In the genomic region with DNA sequence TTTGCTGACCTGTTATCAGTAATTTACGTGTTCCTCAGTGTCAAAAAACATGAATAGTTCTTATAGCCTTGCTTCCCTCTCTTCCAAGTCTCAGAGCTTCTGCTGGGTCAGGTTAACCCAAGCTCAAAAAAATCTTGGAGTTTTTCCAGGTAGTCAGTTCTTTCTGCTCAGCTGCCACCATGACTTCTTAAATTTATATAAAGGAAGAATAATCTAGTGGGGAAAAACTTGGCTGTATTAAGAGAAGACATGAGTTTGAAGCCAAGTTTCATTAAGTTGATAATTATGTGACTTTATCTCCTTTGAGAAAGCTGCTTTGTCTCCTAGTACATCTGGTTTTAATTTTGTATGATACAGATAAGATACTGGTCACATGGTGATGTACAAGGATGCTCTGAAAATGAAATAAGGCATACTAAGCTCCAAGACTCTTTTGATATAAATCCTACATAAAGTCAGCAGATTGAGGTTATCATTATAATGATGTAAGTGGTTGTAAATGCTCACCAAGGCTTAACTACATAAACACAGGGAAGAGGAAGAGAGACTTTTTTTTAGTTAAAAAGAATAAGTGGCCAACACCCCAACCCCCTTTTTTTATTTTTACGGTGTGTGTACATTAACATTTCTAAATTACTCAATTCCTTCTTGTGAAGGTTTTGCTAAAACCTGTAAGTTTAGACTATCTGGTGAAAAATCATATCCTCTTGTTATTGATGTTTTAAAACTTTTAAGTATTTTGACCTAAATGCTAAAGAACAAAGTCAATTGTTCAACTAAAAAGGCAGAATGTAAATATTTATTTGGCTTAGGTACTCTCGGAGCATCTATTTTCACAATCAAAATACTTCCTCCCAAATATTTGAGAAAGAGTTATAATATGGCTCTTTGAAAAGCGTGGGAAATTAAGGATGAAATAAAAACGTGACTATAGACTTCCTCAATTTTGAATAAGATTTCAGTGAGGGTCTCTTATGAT, we compare ENCODE assay signal across 12 cellular contexts.
A peak's percentile ranks its signal among the peaks of the same experiment; 100 is the strongest.
DNase-seq lines count a peak whose midpoint lies in the region; ATAC-seq and TF ChIP-seq lines count a peak whose summit lies in the region.
"Had no signal": no experiment of that assay in that cellular context is flagged by ENCODE, and none has a peak within 500 bp of the region (broad histone marks: within the 10 kb centered on the region; RNA-seq: fewer than 3 reads in every experiment).

No MANE protein-coding gene starts in this region.

- H3K27ac Mint-ChIP-seq in T-cell (peak overlapping the region; percentile 74 to 75), type B pancreatic cell (peak overlapping the region; percentile 92)

- H3K36me3 Mint-ChIP-seq in T-cell (no peaks in the 10 kb centered on the region), type B pancreatic cell (peaks cover 4% of the 10 kb centered on the region)

- intact Hi-C loops in left cardiac atrium (cut with DNase I) (no loop called here), left ventricle myocardium superior (cut with micrococcal nuclease) (no loop called here), sciatic nerve (cut with DNase I) (no loop called here)

- no peak overlapping the region for H3K9ac ChIP-seq in fibroblast of lung (ENCODE audit: insufficient read depth, low read length)
- H3K9ac ChIP-seq: BLaER1 treated with 17β-estradiol and CSF1 and Interleukin-3, amounts not matched to agents 10 nM and 100 nM had no signal

- CTCF ChIA-PET in T-cell (lab: Charles Lee) = interaction anchor here in 1 of 2 donors (1.2 kb wide), 1 partner anchor 331 kb away, joined by 3 read pairs; no protein-coding TSS in a partner anchor

- no peak overlapping the region for H3K4me2 ChIP-seq in fibroblast of lung (ENCODE audit: extremely low read depth, insufficient read depth, low read length)
- H3K4me2 ChIP-seq: BLaER1 treated with 17β-estradiol and CSF1 and Interleukin-3, amounts not matched to agents 10 nM and 100 nM had no signal

- DNase-seq in left cardiac atrium (no peak), left ventricle myocardium superior (no peak), T-cell (no peak), fibroblast of lung (ENCODE audit: low read depth in 2 of 2) (peak; percentile 45 to 54), type B pancreatic cell (ENCODE audit: extremely low spot score, unreplicated experiment) (no peak), DMS114 treated with DMSO at 0.1 percent for 48 hours (lab: John Stamatoyannopoulos, UW; ENCODE audit: unreplicated experiment) (no peak), sciatic nerve (ENCODE audit: low spot score) (no peak), NCI-H187 (lab: John Stamatoyannopoulos, UW) (no peak)
- DNase-seq: kidney glomerular epithelial cell, NCI-H446 treated with DMSO at 0.1 percent for 48 hours had no signal

- H4K20me1 ChIP-seq in fibroblast of lung (ENCODE audit: control insufficient read depth, extremely low read depth, insufficient read depth, low read length) = no peaks in the 10 kb centered on the region
- H4K20me1 ChIP-seq: BLaER1 treated with 17β-estradiol and CSF1 and Interleukin-3, amounts not matched to agents 10 nM and 100 nM had no signal

- no peaks in the 10 kb centered on the region for H3K36me3 ChIP-seq in fibroblast of lung (ENCODE audit: control insufficient read depth, insufficient read depth, low read length)
- H3K36me3 ChIP-seq: BLaER1 treated with 17β-estradiol and CSF1 and Interleukin-3, amounts not matched to agents 10 nM and 100 nM; esophagus muscularis mucosa had no signal

- H3K4me1 Mint-ChIP-seq in T-cell = peaks cover 65 to 74% (median 67%) of the 10 kb centered on the region in 3 donors
- peaks cover 33% of the 10 kb centered on the region for H3K4me1 Mint-ChIP-seq in type B pancreatic cell (ENCODE audit: unreplicated experiment)

- H3K9me3 ChIP-seq in fibroblast of lung (ENCODE audit: control insufficient read depth, insufficient read depth, low read depth, low read length) = no peaks in the 10 kb centered on the region
- H3K9me3 ChIP-seq: BLaER1 treated with 17β-estradiol and CSF1 and Interleukin-3, amounts not matched to agents 10 nM and 100 nM; esophagus muscularis mucosa had no signal

- ATAC-seq in left cardiac atrium (peak; percentile 33 to 40), left ventricle myocardium superior (no peak), T-cell (replicated peaks in 1 of 4) (no peak), sciatic nerve (no peak)

- H3K27me3 ChIP-seq in fibroblast of lung (ENCODE audit: control insufficient read depth, insufficient read depth, low read length) = no peaks in the 10 kb centered on the region
- H3K27me3 ChIP-seq: BLaER1 treated with 17β-estradiol and CSF1 and Interleukin-3, amounts not matched to agents 10 nM and 100 nM; esophagus muscularis mucosa had no signal

- no peak for TF ChIP-seq CTCF in fibroblast of lung (conservative IDR thresholded peaks at IDR 0.05 in 1 of 2, IDR thresholded peaks at IDR 0.05 in 1 of 2; ENCODE audit: low read depth in 1 of 2, low read length in 2 of 2)
- TF ChIP-seq CTCF in type B pancreatic cell (conservative IDR thresholded peaks at IDR 0.05) = no peak

- POLR2A ChIA-PET in T-cell (lab: Charles Lee) = no interaction called here

- no peak overlapping the region for H3K27ac ChIP-seq in fibroblast of lung (ENCODE audit: insufficient read depth, low read length)
- H3K27ac ChIP-seq: BLaER1 treated with 17β-estradiol and CSF1 and Interleukin-3, amounts not matched to agents 10 nM and 100 nM; esophagus muscularis mucosa had no signal

- peak overlapping the region in 1 of 3 donors; percentile 50 for H3K4me3 Mint-ChIP-seq in T-cell
- no peak overlapping the region for H3K4me3 Mint-ChIP-seq in type B pancreatic cell

- no peaks in the 10 kb centered on the region for H3K9me3 Mint-ChIP-seq in T-cell
- H3K9me3 Mint-ChIP-seq in type B pancreatic cell = peaks cover 14% of the 10 kb centered on the region

- no peaks in the 10 kb centered on the region for H3K79me2 ChIP-seq in fibroblast of lung (ENCODE audit: control insufficient read depth, insufficient read depth, low read length)

- no peak overlapping the region for H3K4me3 ChIP-seq in fibroblast of lung (replicated peaks in 1 of 4; ENCODE audit: control extremely low read depth in 1 of 4, insufficient read depth in 1 of 4, low read depth in 3 of 4, low read length in 4 of 4)
- H3K4me3 ChIP-seq: BLaER1 treated with 17β-estradiol and CSF1 and Interleukin-3, amounts not matched to agents 10 nM and 100 nM; esophagus muscularis mucosa had no signal

- H3K4me1 ChIP-seq in fibroblast of lung (ENCODE audit: control insufficient read depth, extremely low read depth, insufficient read depth, low read length) = peaks cover 3% of the 10 kb centered on the region

- H3K27me3 Mint-ChIP-seq in T-cell (no peaks in the 10 kb centered on the region), type B pancreatic cell (no peaks in the 10 kb centered on the region)

- H2AFZ ChIP-seq in fibroblast of lung (ENCODE audit: low read length) = no peak overlapping the region

Comparison
In these comparisons a context has a peak if more than half of its experiments do, and no peak if none do; other contexts are left out.
1. ATAC-seq: peak in left cardiac atrium (2 of 2); none in left ventricle myocardium superior (single experiment), T-cell (0 of 4) and sciatic nerve (single experiment).
2. DNase-seq: peak in fibroblast of lung (2 of 2); none in left cardiac atrium (single experiment), left ventricle myocardium superior (single experiment), T-cell (0 of 34), type B pancreatic cell (single experiment), DMS114 treated with DMSO at 0.1 percent for 48 hours (single experiment), sciatic nerve (single experiment) and NCI-H187 (0 of 2).